25 cellular contexts compared by ENCODE assay signal in the genomic region with DNA sequence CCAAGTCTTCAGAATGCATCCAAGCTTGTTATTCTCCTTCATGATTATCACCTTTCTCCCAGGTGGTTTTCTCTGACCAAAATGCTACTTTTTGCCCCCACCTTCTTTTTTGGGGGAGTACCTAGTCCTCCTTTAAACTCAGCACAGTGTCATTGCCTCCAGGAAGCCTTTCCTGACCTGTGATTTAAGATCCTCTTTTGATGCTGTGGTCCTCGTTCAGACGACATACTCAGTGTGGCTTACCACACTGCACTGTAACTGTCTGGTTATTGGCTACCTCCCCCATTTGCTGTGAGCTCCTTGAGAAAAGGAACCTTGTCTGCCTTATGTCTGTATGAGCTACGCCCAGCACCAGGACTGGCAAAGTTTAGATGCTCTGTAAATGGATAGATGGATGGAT. TPM values are rescaled to one million over a fixed set of nuclear protein-coding genes. Genes with fewer than 3 reads are reported as not detected.
DNase-seq lines count a peak whose midpoint lies in the region; ATAC-seq, FAIRE-seq and TF ChIP-seq lines count a peak whose summit lies in the region.
"Had no signal": no experiment of that assay in that cellular context is flagged by ENCODE, and none has a peak within 500 bp of the region (broad histone marks: within the 10 kb centered on the region; RNA-seq: fewer than 3 reads in every experiment).

No MANE protein-coding gene starts in this region.

- H3K36me3 Mint-ChIP-seq in activated naive CD4-positive, alpha-beta T cell treated with anti-CD3 and anti-CD28 coated beads, Interleukin-2, amount 50 U/mL, for 72 hours = peaks cover 9 to 17% of the 10 kb centered on the region in 2 donors

- H3K36me3 ChIP-seq in bronchial epithelial cell (ENCODE audit: control insufficient read depth, insufficient read depth, low read length) = no peaks in the 10 kb centered on the region

- H3K9me3 Mint-ChIP-seq in activated naive CD4-positive, alpha-beta T cell treated with anti-CD3 and anti-CD28 coated beads, Interleukin-2, amount 50 U/mL, for 72 hours = no peaks in the 10 kb centered on the region

- ATAC-seq in activated naive CD4-positive, alpha-beta T cell treated with anti-CD3 and anti-CD28 coated beads, Interleukin-2, amount 50 U/mL, for 72 hours = peak; percentile 40 to 86
- ATAC-seq in HG03520 (IDR thresholded peaks at IDR 0.05; ENCODE audit: unreplicated experiment) = no peak
- no peak for ATAC-seq in HG02885 (IDR thresholded peaks at IDR 0.05; ENCODE audit: poor library complexity, unreplicated experiment)
- ATAC-seq: left cardiac atrium, psoas muscle had no signal

- no peak for TF ChIP-seq CTCF in bronchial epithelial cell (IDR thresholded peaks at IDR 0.05; ENCODE audit: insufficient read depth, low read length, severe bottlenecking)

- peak overlapping the region in 1 of 2 donors; percentile 14 for H3K27ac Mint-ChIP-seq in activated naive CD4-positive, alpha-beta T cell treated with anti-CD3 and anti-CD28 coated beads, Interleukin-2, amount 50 U/mL, for 72 hours

- DNase-seq in NCI-H82 (lab: John Stamatoyannopoulos, UW) (peak; percentile 8), NCI-H82 treated with DMSO at 0.1 percent for 48 hours (lab: John Stamatoyannopoulos, UW; ENCODE audit: unreplicated experiment) (no peak), bronchial epithelial cell (ENCODE audit: low read depth) (no peak), putamen (ENCODE audit: low spot score) (no peak)
- DNase-seq in activated naive CD4-positive, alpha-beta T cell treated with anti-CD3 and anti-CD28 coated beads, Interleukin-2, amount 50 U/mL, for 72 hours (ENCODE audit: low spot score in 2 of 2) = no peak
- no peak for DNase-seq in activated naive CD4-positive, alpha-beta T cell (lab: John Stamatoyannopoulos, UW)
- DNase-seq: activated effector memory CD4-positive, alpha-beta T cell treated with anti-CD3 and anti-CD28 coated beads, Interleukin-2, amount 50 U/mL, for 16 hours; aorta; central memory CD4-positive, alpha-beta T cell; COR-L47; DMS79 treated with DMSO at 0.1 percent for 48 hours; head of caudate nucleus; Kasumi-1; left cardiac atrium; NCI-H2081 treated with DMSO at 0.1 percent for 48 hours; NCI-H510A; psoas muscle; testis had no signal

- FAIRE-seq in bronchial epithelial cell (lab: Jason Lieb, UNC) = peak; percentile 36
- FAIRE-seq: GM12892, HTR-8/SVneo had no signal

- H3K4me3 ChIP-seq in bronchial epithelial cell (ENCODE audit: low read depth, low read length) = no peak overlapping the region
- H3K4me3 ChIP-seq: psoas muscle, SK-N-MC, testis had no signal

- no peaks in the 10 kb centered on the region for H3K27me3 ChIP-seq in bronchial epithelial cell (ENCODE audit: control insufficient read depth, insufficient read depth, low read length)
- H3K27me3 ChIP-seq: testis had no signal

RNA-seq across cellular contexts. Expression of gene SAYSD1, which starts 14.6 kb away (rescaled TPM):
- 10 to 100 TPM; 12.3 to 20.8 TPM for total RNA-seq in activated naive CD4-positive, alpha-beta T cell treated with anti-CD3 and anti-CD28 coated beads, Interleukin-2, amount 50 U/mL, for 72 hours
- total RNA-seq in bronchial epithelial cell = 9.0 and 14.2 TPM in 2 replicates

RNA-seq across cellular contexts. Expression of gene GLP1R, which starts 51.8 kb away (rescaled TPM):
- total RNA-seq in activated naive CD4-positive, alpha-beta T cell treated with anti-CD3 and anti-CD28 coated beads, Interleukin-2, amount 50 U/mL, for 72 hours = under 1 TPM; 0.32 to 0.33 TPM
- not detected in 2 replicates for total RNA-seq in bronchial epithelial cell
- total RNA-seq: aorta, psoas muscle, RPMI7951, skeletal muscle tissue had no signal

Comparison
In these comparisons a context has a peak if more than half of its experiments do, and no peak if none do; other contexts are left out.
1. ATAC-seq: peak in activated naive CD4-positive, alpha-beta T cell treated with anti-CD3 and anti-CD28 coated beads, Interleukin-2, amount 50 U/mL, for 72 hours (2 of 2); none in HG03520 (single experiment) and HG02885 (single experiment).